ENCODE assay signal across 8 cellular contexts in genomic region chr19:15607978-15608925, GRCh38. TPM values are rescaled to one million over a fixed set of nuclear protein-coding genes. Genes with fewer than 3 reads are reported as not detected.
"Had no signal": no experiment of that assay in that cellular context is flagged by ENCODE, and none has a peak within 500 bp of the region (broad histone marks: within the 10 kb centered on the region; RNA-seq: fewer than 3 reads in every experiment).

No MANE protein-coding gene starts in this region.

RNA-seq across cellular contexts. Expression of gene CYP4F8, which starts 6.8 kb away (rescaled TPM):
- total RNA-seq: stomach, subcutaneous adipose tissue, temporal lobe, thoracic aorta, thyroid gland, tibial nerve, transverse colon, upper lobe of left lung had no signal
- polyA plus RNA-seq: stomach had no signal
